12 cellular contexts compared by ENCODE assay signal in genomic region chr22:19896665-19897355, GRCh38. TPM values are rescaled to one million over a fixed set of nuclear protein-coding genes. Genes with fewer than 3 reads are reported as not detected.
DNase-seq lines count a peak whose midpoint lies in the region; ATAC-seq and TF ChIP-seq lines count a peak whose summit lies in the region.
"Had no signal": no experiment of that assay in that cellular context is flagged by ENCODE, and none has a peak within 500 bp of the region (broad histone marks: within the 10 kb centered on the region; RNA-seq: fewer than 3 reads in every experiment).

No MANE protein-coding gene starts in this region.

- peaks cover 5% of the 10 kb centered on the region; the same call in 1 of the 2 replicates for H3K36me3 ChIP-seq in BE2C
- peaks cover 41% of the 10 kb centered on the region; the same call in 1 of the 2 replicates for H3K36me3 ChIP-seq in BLaER1
- H3K36me3 ChIP-seq in OCI-LY1 (ENCODE audit: insufficient read depth, low read length), result no peaks in the 10 kb centered on the region
- H3K36me3 ChIP-seq: transverse colon had no signal

- no peak overlapping the region for H3K4me3 ChIP-seq in BE2C (ENCODE audit: low read depth, low read length)
- no peak overlapping the region for H3K4me3 ChIP-seq in BLaER1
- no peak overlapping the region for H3K4me3 ChIP-seq in OCI-LY1 (ENCODE audit: low read depth, low read length, poor library complexity, severe bottlenecking)
- no peak overlapping the region for H3K4me3 ChIP-seq in dorsolateral prefrontal cortex
- H3K4me3 ChIP-seq: skin epidermis, transverse colon had no signal

- H4K20me1 ChIP-seq in BLaER1 (no peaks in the 10 kb centered on the region), OCI-LY1 (ENCODE audit: insufficient read depth, low read length) (no peaks in the 10 kb centered on the region)

- H3K4me1 ChIP-seq in BE2C (peaks cover 17% of the 10 kb centered on the region), BLaER1 (peaks cover 94% of the 10 kb centered on the region), OCI-LY1 (ENCODE audit: insufficient read depth, low read length, severe bottlenecking) (peaks cover 47% of the 10 kb centered on the region)

- TF ChIP-seq CTCF in BE2C (IDR thresholded peaks at IDR 0.05; ENCODE audit: low read depth, low read length), result peak; percentile 29
- peak; percentile 45; the same call in 1 of the 2 replicates for TF ChIP-seq CTCF in OCI-LY1 (IDR thresholded peaks at IDR 0.05; ENCODE audit: low read length)
- no peak for TF ChIP-seq CTCF in dorsolateral prefrontal cortex (IDR thresholded peaks at IDR 0.05 in 54 of 56, conservative IDR thresholded peaks at IDR 0.05 in 2 of 56; ENCODE audit: low read depth in 1 of 56, partially characterized antibody in 56 of 56)

- DNase-seq in BE2C, result peak; percentile 54
- peak in 8 of 10 donors; percentile 26 to 76 (median 58) for DNase-seq in dorsolateral prefrontal cortex
- DNase-seq in HCEC 1CT, result no peak
- no peak for DNase-seq in NCI-H82 (lab: John Stamatoyannopoulos, UW)
- DNase-seq: NCI-H1436, transverse colon had no signal

- H3K9me2 ChIP-seq in OCI-LY1 (ENCODE audit: low read depth, low read length), result no peaks in the 10 kb centered on the region

- H3K27ac ChIP-seq in BLaER1 (peak overlapping the region; percentile 60), OCI-LY1 (ENCODE audit: low read depth, low read length, poor library complexity, severe bottlenecking) (peak overlapping the region; percentile 92), dorsolateral prefrontal cortex (peak overlapping the region in 42 of 59 donors; percentile 1 to 82 (median 60))
- H3K27ac ChIP-seq: neutrophil, transverse colon had no signal

- no peaks in the 10 kb centered on the region for H3K27me3 ChIP-seq in BE2C
- H3K27me3 ChIP-seq in BLaER1, result no peaks in the 10 kb centered on the region
- H3K27me3 ChIP-seq in OCI-LY1 (ENCODE audit: insufficient read depth, low read length), result no peaks in the 10 kb centered on the region
- no peaks in the 10 kb centered on the region for H3K27me3 ChIP-seq in dorsolateral prefrontal cortex
- H3K27me3 ChIP-seq: neutrophil, transverse colon had no signal

- H3K9ac ChIP-seq in BLaER1 (peak overlapping the region; percentile 51), OCI-LY1 (ENCODE audit: low read length) (peak overlapping the region; percentile 54; the same call in 1 of the 2 replicates)

- ATAC-seq in GM18909 (IDR thresholded peaks at IDR 0.05; ENCODE audit: poor library complexity, unreplicated experiment) (no peak), GM21576 (IDR thresholded peaks at IDR 0.05; ENCODE audit: unreplicated experiment) (no peak)

- intact Hi-C loops in dorsolateral prefrontal cortex (cut with DNase I), result no loop called here

- H3K9me3 ChIP-seq in BE2C, result no peaks in the 10 kb centered on the region
- no peaks in the 10 kb centered on the region for H3K9me3 ChIP-seq in BLaER1
- H3K9me3 ChIP-seq in OCI-LY1 (ENCODE audit: low read length), result no peaks in the 10 kb centered on the region
- H3K9me3 ChIP-seq: neutrophil, transverse colon had no signal

- H3K4me2 ChIP-seq in BLaER1 (peak overlapping the region; percentile 62), OCI-LY1 (ENCODE audit: low read length) (peak overlapping the region; percentile 47; the same call in 1 of the 2 replicates)

- H2AFZ ChIP-seq in OCI-LY1 (ENCODE audit: low read length), result no peak overlapping the region

- H3F3A ChIP-seq in OCI-LY1 (ENCODE audit: insufficient read depth, low read length), result no peaks in the 10 kb centered on the region

- no peaks in the 10 kb centered on the region for H3K79me2 ChIP-seq in OCI-LY1 (ENCODE audit: insufficient read depth, low read length)

RNA-seq across cellular contexts. Expression of gene GNB1L, which starts 42.1 kb away (rescaled TPM):
- 3.2 TPM for polyA plus RNA-seq in BE2C (2012; ENCODE audit: insufficient read depth, insufficient read length, low read depth)
- total RNA-seq in dorsolateral prefrontal cortex, result 10 to 100 TPM in 25 of 120 experiments, 1 to 10 TPM in 95; 4.8 to 17.5 (median 8.3) TPM

RNA-seq across cellular contexts. Expression of gene RTL10, which starts 42.1 kb away (rescaled TPM):
- 49.7 TPM for polyA plus RNA-seq in BE2C (2012; ENCODE audit: insufficient read depth, insufficient read length, low read depth)
- total RNA-seq in dorsolateral prefrontal cortex, result 10 to 100 TPM; 15.9 to 53.5 (median 30.1) TPM

RNA-seq across cellular contexts. Expression of gene COMT, which starts 44.8 kb away (rescaled TPM):
- polyA plus RNA-seq in BE2C (2012; ENCODE audit: insufficient read depth, insufficient read length, low read depth), result 286 TPM
- 100 to 1,000 TPM in 87 of 120 experiments, 10 to 100 TPM in 33; 72.4 to 193 (median 113) TPM for total RNA-seq in dorsolateral prefrontal cortex

RNA-seq across cellular contexts. Expression of gene TXNRD2, which starts 44.8 kb away (rescaled TPM):
- 46.2 TPM for polyA plus RNA-seq in BE2C (2012; ENCODE audit: insufficient read depth, insufficient read length, low read depth)
- total RNA-seq in dorsolateral prefrontal cortex, result 10 to 100 TPM; 24.8 to 48.9 (median 32.2) TPM

Comparison
In these comparisons a context has a peak if more than half of its experiments do, and no peak if none do; other contexts are left out.
1. DNase-seq: peak in BE2C (single experiment) and dorsolateral prefrontal cortex (8 of 10); none in HCEC 1CT (single experiment) and NCI-H82 (single experiment).
2. CTCF ChIP-seq: peak in BE2C (single experiment) and OCI-LY1 (single experiment); none in dorsolateral prefrontal cortex (0 of 56).
3. Peak in every context shown above with its lines, with median percentiles within 50 percentile points of each other: H3K27ac ChIP-seq.